Comparison of ENCODE assay signal across 23 cellular contexts in genomic region chr7:158165711-158166110, GRCh38.
"Had no signal": no experiment of that assay in that cellular context is flagged by ENCODE, and none has a peak within 500 bp of the region (broad histone marks: within the 10 kb centered on the region; RNA-seq: fewer than 3 reads in every experiment).

No MANE protein-coding gene starts in this region.

- H3K4me3 ChIP-seq: esophagus squamous epithelium, gastrocnemius medialis, heart right ventricle, left lung, lower lobe of right lung, mucosa of descending colon had no signal

- ATAC-seq: effector memory CD8-positive, alpha-beta T cell; esophagus mucosa; gastrocnemius medialis; heart right ventricle; left cardiac atrium; left lung; left ventricle myocardium superior; lower lobe of right lung; mucosa of descending colon had no signal

- H3K36me3 Mint-ChIP-seq: mesothelial cell of epicardium had no signal

- H3K4me3 Mint-ChIP-seq: dendritic cell treated with granulocyte-macrophage colony-stimulating factor and Interleukin-4, amounts not matched to agents 40 ng/mL and 50 ng/mL, for 4 days; effector memory CD8-positive, alpha-beta T cell; endodermal cell; mesothelial cell of epicardium had no signal

- H3K27ac Mint-ChIP-seq: dendritic cell treated with granulocyte-macrophage colony-stimulating factor and Interleukin-4, amounts not matched to agents 40 ng/mL and 50 ng/mL, for 4 days; effector memory CD8-positive, alpha-beta T cell; endodermal cell; mesothelial cell of epicardium had no signal

- H3K27ac ChIP-seq: epithelial cell of prostate, esophagus squamous epithelium, gastrocnemius medialis, heart right ventricle, left lung, lower lobe of right lung had no signal

- DNase-seq: cortex of kidney; effector CD8-positive, alpha-beta T cell; effector memory CD8-positive, alpha-beta T cell; endodermal cell; erythroblast; esophagus squamous epithelium; foreskin fibroblast; foreskin melanocyte; gastrocnemius medialis; glutamatergic neuron; head of caudate nucleus; hippocampal formation; left cardiac atrium; left ventricle myocardium superior; lower lobe of right lung; mesenchymal stem cell had no signal

- H3K27me3 Mint-ChIP-seq: dendritic cell treated with granulocyte-macrophage colony-stimulating factor and Interleukin-4, amounts not matched to agents 40 ng/mL and 50 ng/mL, for 4 days; effector memory CD8-positive, alpha-beta T cell had no signal

- H3K4me1 Mint-ChIP-seq: endodermal cell, mesothelial cell of epicardium had no signal
